27 cellular contexts compared by ENCODE assay signal in the genomic region with DNA sequence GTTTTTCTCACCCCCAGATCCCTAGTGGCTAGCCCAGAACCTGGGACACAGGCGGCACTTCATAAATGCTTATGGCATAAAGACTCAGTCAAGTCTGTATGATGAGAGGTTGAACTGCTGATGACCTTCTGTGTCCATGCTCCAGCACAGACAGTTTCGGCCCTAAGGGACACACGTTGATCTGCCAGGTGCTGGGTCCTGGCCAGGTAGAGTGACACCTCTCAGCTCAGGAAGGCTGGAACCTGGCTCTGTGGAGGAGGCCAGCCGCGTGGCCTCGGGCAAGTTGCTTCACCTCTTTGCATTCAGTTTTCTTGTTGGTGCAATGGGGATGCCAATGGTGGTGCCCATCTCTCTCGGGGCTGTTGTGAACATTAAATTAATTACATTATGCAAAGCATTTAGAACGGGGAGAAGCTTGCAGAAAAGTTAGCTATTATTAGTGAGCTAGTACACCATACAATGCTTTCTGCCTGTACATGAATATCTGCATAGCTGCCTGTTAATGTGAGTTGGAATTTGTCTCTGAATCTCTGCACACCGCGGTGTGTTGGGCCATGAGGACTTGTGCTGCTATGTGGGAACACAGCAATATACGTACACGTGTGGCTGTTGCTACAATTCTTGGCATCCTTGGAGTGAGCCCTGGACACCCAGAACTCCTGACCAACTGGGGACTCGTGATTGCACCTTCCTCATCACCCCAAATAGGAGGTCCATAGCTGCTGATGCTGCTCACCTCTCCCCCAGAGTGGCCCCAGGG.
"Had no signal": no experiment of that assay in that cellular context is flagged by ENCODE, and none has a peak within 500 bp of the region (broad histone marks: within the 10 kb centered on the region; RNA-seq: fewer than 3 reads in every experiment).

No MANE protein-coding gene starts in this region.

- H3K4me3 ChIP-seq: colonic mucosa, hepatocyte, ovary, skin epidermis, testis, transverse colon, uterus had no signal

- H3K27ac ChIP-seq: colonic mucosa, hepatocyte, neutrophil, ovary, skin epidermis, testis, transverse colon, uterus had no signal

- H3K36me3 ChIP-seq: colonic mucosa, neutrophil, ovary, transverse colon, uterus had no signal

- H3K4me2 ChIP-seq: hepatocyte had no signal

- H3K9me3 ChIP-seq: colonic mucosa, neutrophil, testis had no signal

- H3K27ac Mint-ChIP-seq: activated CD4-positive, alpha-beta memory T cell treated with anti-CD3 and anti-CD28 coated beads, Interleukin-2, amount 10 ng/mL, durations not matched to agents 7 days and 5 days; activated CD4-positive, alpha-beta T cell treated with anti-CD3 and anti-CD28 coated beads, Interleukin-2, amount 10 ng/mL, durations not matched to agents 7 days and 5 days; activated naive CD4-positive, alpha-beta T cell treated with anti-CD3 and anti-CD28 coated beads, Interleukin-2, amount 50 U/mL, for 72 hours; activated T-cell treated with anti-CD3 and anti-CD28 coated beads, Interleukin-2, amount 50 U/mL, for 24 hours; activated T-helper 2 cell treated with anti-CD3 and anti-CD28 coated beads, Interferon-gamma antibody, Interleukin-2, Interleukin-4, amounts not matched to agents 10 μg/mL and 5 μg/mL and 100 μg/mL, durations not matched to agents 14 hours and 24 hours and 36 hours; natural killer cell treated with Interleukin-12 subunit alpha and Interleukin-12 subunit beta and Interleukin-15 and Interleukin-18, amount 100 ng/mL, for 72 hours; progenitor cell of endocrine pancreas had no signal

- H3K9me3 Mint-ChIP-seq: natural killer cell treated with Interleukin-12 subunit alpha and Interleukin-12 subunit beta and Interleukin-15 and Interleukin-18, amount 100 ng/mL, for 72 hours had no signal

- H3K4me3 Mint-ChIP-seq: activated CD4-positive, alpha-beta memory T cell treated with anti-CD3 and anti-CD28 coated beads, Interleukin-2, amount 10 ng/mL, durations not matched to agents 7 days and 5 days; activated CD4-positive, alpha-beta T cell treated with anti-CD3 and anti-CD28 coated beads, Interleukin-2, amount 10 ng/mL, durations not matched to agents 7 days and 5 days; activated T-cell treated with anti-CD3 and anti-CD28 coated beads, Interleukin-2, amount 50 U/mL, for 24 hours; natural killer cell treated with Interleukin-12 subunit alpha and Interleukin-12 subunit beta and Interleukin-15 and Interleukin-18, amount 100 ng/mL, for 72 hours had no signal

- H3K27me3 ChIP-seq: ovary, testis, uterus had no signal

- ATAC-seq: activated naive CD4-positive, alpha-beta T cell treated with anti-CD3 and anti-CD28 coated beads, Interleukin-2, amount 50 U/mL, for 72 hours; left cardiac atrium; natural killer cell treated with Interleukin-12 subunit alpha and Interleukin-12 subunit beta and Interleukin-15 and Interleukin-18, amount 100 ng/mL, for 72 hours; sciatic nerve; stimulated activated naive CD8-positive, alpha-beta T cell treated with anti-CD3 and anti-CD28 coated beads, Interleukin-15, Interleukin-2, amounts not matched to agents 100 U/mL and 50 U/mL, for 24 hours had no signal

- DNase-seq: activated CD4-positive, alpha-beta memory T cell treated with anti-CD3 and anti-CD28 coated beads, Interleukin-2, amount 10 ng/mL, durations not matched to agents 7 days and 5 days; activated CD4-positive, alpha-beta T cell treated with anti-CD3 and anti-CD28 coated beads, Interleukin-2, amount 10 ng/mL, durations not matched to agents 7 days and 5 days; activated CD4-positive, CD25-positive, alpha-beta regulatory T cell treated with anti-CD3 and anti-CD28 coated beads, Interleukin-2, amount 50 U/mL, for 72 hours; activated CD8-positive, alpha-beta memory T cell treated with anti-CD3 and anti-CD28 coated beads, Interleukin-2, amount 50 U/mL, for 48 hours; activated naive CD4-positive, alpha-beta T cell; activated T-cell treated with anti-CD3 and anti-CD28 coated beads, Interleukin-2, amount 50 U/mL, for 24 hours; anterior cingulate cortex; colonic mucosa; effector CD8-positive, alpha-beta T cell; left cardiac atrium; mesenchymal stem cell; ovary; stimulated activated CD4-positive, alpha-beta T cell treated with anti-CD3 and anti-CD28 coated beads, Interleukin-12 subunit alpha, Interleukin-12 subunit beta, amount 100 ng/mL, for 4 hours; stimulated activated CD4-positive, alpha-beta T cell treated with anti-CD3 and anti-CD28 coated beads, Interleukin-4, amount 100 ng/mL, for 1 hour; stimulated activated naive CD8-positive, alpha-beta T cell treated with anti-CD3 and anti-CD28 coated beads, Interleukin-15, Interleukin-2, amounts not matched to agents 100 U/mL and 50 U/mL, for 24 hours; T-helper 2 cell; testis; transverse colon; uterus had no signal
